9 cellular contexts compared by ENCODE assay signal in the genomic region with DNA sequence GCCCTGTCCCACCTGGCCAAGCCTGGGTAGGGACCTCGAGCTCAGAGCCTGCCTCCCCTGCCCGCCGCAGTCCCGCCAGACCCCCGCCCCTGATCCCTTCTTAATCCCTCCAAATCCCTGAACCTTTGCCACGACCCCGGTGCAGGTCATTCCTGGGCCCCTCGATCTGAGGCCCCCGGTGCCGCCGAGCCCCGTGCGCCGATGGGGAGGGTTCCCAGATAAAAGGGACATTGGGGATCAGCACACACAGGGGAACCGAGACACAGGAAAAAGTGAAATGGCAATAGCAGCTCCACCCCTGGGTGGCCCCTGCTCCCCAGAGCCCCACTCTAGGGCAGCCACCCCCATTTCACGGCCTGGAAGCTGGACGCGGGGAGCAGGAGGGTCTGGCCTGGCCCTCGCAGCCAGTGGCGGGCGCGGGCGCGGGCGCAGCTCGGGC. TPM values are rescaled to one million over a fixed set of nuclear protein-coding genes. Genes with fewer than 3 reads are reported as not detected.
A peak's percentile ranks its signal among the peaks of the same experiment; 100 is the strongest.
DNase-seq lines count a peak whose midpoint lies in the region; ATAC-seq, FAIRE-seq and TF ChIP-seq lines count a peak whose summit lies in the region.
"Had no signal": no experiment of that assay in that cellular context is flagged by ENCODE, and none has a peak within 500 bp of the region (broad histone marks: within the 10 kb centered on the region; RNA-seq: fewer than 3 reads in every experiment).

No MANE protein-coding gene starts in this region.

- POLR2A ChIA-PET in A673 (lab: Charles Lee; ENCODE audit: low non-redundant PET) = interaction anchor here (0.6 kb wide), 1 partner anchor 335 kb away, joined by 20 read pairs; no protein-coding TSS in a partner anchor
- POLR2A ChIA-PET in K562 (lab: Yijun Ruan, JAX) = no interaction called here

- no peak for TF ChIP-seq CTCF in A673 (conservative IDR thresholded peaks at IDR 0.05; ENCODE audit: low read depth, low read length)
- TF ChIP-seq CTCF in K562 (IDR thresholded peaks at IDR 0.05 in 2 of 3, conservative IDR thresholded peaks at IDR 0.05 in 1 of 3; ENCODE audit: insufficient read depth in 2 of 3, low read depth in 1 of 3, low read length in 3 of 3) = no peak
- TF ChIP-seq CTCF in nephron (IDR thresholded peaks at IDR 0.05; ENCODE audit: unreplicated experiment in 3 of 3) = no peak
- TF ChIP-seq CTCF in Calu3 (IDR thresholded peaks at IDR 0.05; ENCODE audit: unreplicated experiment) = no peak

- TF ChIP-seq EP300 in K562 (IDR thresholded peaks at IDR 0.05; ENCODE audit: low read length) = no peak

- H3K9me3 ChIP-seq in A673 (ENCODE audit: low read depth, low read length, poor library complexity, severe bottlenecking) (no peaks in the 10 kb centered on the region), HUES48 (ENCODE audit: control insufficient read depth, insufficient read depth, low read length) (peaks cover 4% of the 10 kb centered on the region), K562 (replicated peaks; ENCODE audit: control insufficient read depth, insufficient read depth, low read depth, low read length) (peaks cover 3% of the 10 kb centered on the region; the same call in 1 of the 2 replicates)

- peaks cover 7% of the 10 kb centered on the region for H4K20me1 ChIP-seq in K562 (replicated peaks; ENCODE audit: control insufficient read depth, insufficient read depth, low read length)

- H3K27ac Mint-ChIP-seq in nephron (no peak overlapping the region), Calu3 (ENCODE audit: unreplicated experiment) (no peak overlapping the region)

- H3K9me3 Mint-ChIP-seq in nephron = no peaks in the 10 kb centered on the region
- no peaks in the 10 kb centered on the region for H3K9me3 Mint-ChIP-seq in Calu3 (ENCODE audit: low read depth, unreplicated experiment)
- H3K9me3 Mint-ChIP-seq: activated T-cell treated with anti-CD3 and anti-CD28 coated beads, Interleukin-2, amount 50 U/mL, for 4 hours had no signal

- TF ChIP-seq RAD21 in K562 (CRISPR knock-in tag; conservative IDR thresholded peaks at IDR 0.05 in 1 of 2, IDR thresholded peaks at IDR 0.05 in 1 of 2) = no peak

- ATAC-seq in K562 (no peak), HG03280 (IDR thresholded peaks at IDR 0.05; ENCODE audit: unreplicated experiment) (no peak)

- WGBS in K562 (ENCODE audit: insufficient coverage, low coverage, missing lambda C conversion rate) = 0% methylated on average over 5 of the region's 26 CpGs

- no peaks in the 10 kb centered on the region for H3K79me2 ChIP-seq in K562 (ENCODE audit: control insufficient read depth, insufficient read depth, low read length)

- H3K27me3 Mint-ChIP-seq in nephron (ENCODE audit: low read depth) (peaks cover 48% of the 10 kb centered on the region), Calu3 (ENCODE audit: unreplicated experiment) (no peaks in the 10 kb centered on the region)

- H3K4me1 Mint-ChIP-seq in nephron (peaks cover 9% of the 10 kb centered on the region), Calu3 (ENCODE audit: low read depth, unreplicated experiment) (peaks cover 17% of the 10 kb centered on the region)

- H3K27ac ChIP-seq in A673 (ENCODE audit: low read depth, low read length, poor library complexity, severe bottlenecking) (no peak overlapping the region), HUES48 (ENCODE audit: low read depth, low read length) (no peak overlapping the region), K562 (ENCODE audit: extremely low read depth, low read depth, low read length) (no peak overlapping the region)

- H3K9me1 ChIP-seq in K562 (ENCODE audit: control insufficient read depth, insufficient read depth, low read length) = no peaks in the 10 kb centered on the region

- H3K9ac ChIP-seq in HUES48 (ENCODE audit: low read depth, low read length) (no peak overlapping the region), K562 (ENCODE audit: insufficient read depth in 1 of 2, low read depth in 2 of 2, low read length in 2 of 2) (no peak overlapping the region)

- H3K4me1 ChIP-seq in A673 (ENCODE audit: insufficient read depth, low read length, poor library complexity, severe bottlenecking) = peaks cover 5% of the 10 kb centered on the region
- H3K4me1 ChIP-seq in HUES48 (ENCODE audit: control insufficient read depth, insufficient read depth, low read length) = peaks cover 20% of the 10 kb centered on the region
- peaks cover 0 to 29% of the 10 kb centered on the region in 2 experiments; a peak in 3 of 5 replicates for H3K4me1 ChIP-seq in K562 (replicated peaks in 1 of 2; ENCODE audit: control insufficient read depth in 2 of 2, insufficient read depth in 2 of 2, low read length in 2 of 2)

- no peak for TF ChIP-seq POLR2A in K562 (conservative IDR thresholded peaks at IDR 0.05)

- BruUV-seq in A673 (replicated peaks; lab: Mats Ljungman, UMichigan) (no TSS peak), K562 (replicated peaks; lab: Mats Ljungman, UMichigan) (no TSS peak), Calu3 (replicated peaks; lab: Mats Ljungman, UMichigan) (no TSS peak)

- no peak overlapping the region for H2AFZ ChIP-seq in K562 (ENCODE audit: low read depth, low read length)

- in situ Hi-C loops in K562 (cut with MboI) = no loop called here

- no peak for FAIRE-seq in K562 (lab: Jason Lieb, UNC)

- H3K27me3 ChIP-seq in A673 (replicated peaks; ENCODE audit: insufficient read depth, low read depth, low read length, poor library complexity) (peaks cover 51% of the 10 kb centered on the region), HUES48 (ENCODE audit: control insufficient read depth, insufficient read depth, low read length) (peaks cover 63% of the 10 kb centered on the region), K562 (ENCODE audit: control insufficient read depth in 2 of 2, insufficient read depth in 2 of 2, low read length in 2 of 2) (peaks cover 4 to 34% of the 10 kb centered on the region in 2 experiments; a peak in 4 of 5 replicates)

- CTCF ChIA-PET in A673 (lab: Charles Lee) = interaction anchor here (0.5 to 0.7 kb wide), 2 partner anchors 37 to 73 kb away, joined by 3 read pairs; no protein-coding TSS in a partner anchor
- CTCF ChIA-PET in K562 (lab: Yijun Ruan, JAX; ENCODE audit: low intra/inter-chr PET ratio) = no interaction called here
- CTCF ChIA-PET in Calu3 (lab: Charles Lee) = interaction anchor here (0.9 to 1.0 kb wide), 2 partner anchors 12 to 61 kb away, joined by 3 to 4 read pairs; no protein-coding TSS in a partner anchor

- intact Hi-C loops in A673 (cut with micrococcal nuclease; ENCODE audit: unreplicated experiment) (no loop called here), K562 (cut with micrococcal nuclease) (no loop called here), Calu3 (cut with micrococcal nuclease; ENCODE audit: unreplicated experiment) (no loop called here)

- H3K4me3 ChIP-seq in A673 (ENCODE audit: low read depth, low read length, poor library complexity, severe bottlenecking) = peak overlapping the region; percentile 54
- H3K4me3 ChIP-seq in HUES48 (ENCODE audit: low read depth, low read length) = peak overlapping the region; percentile 65; the same call in 1 of the 2 replicates
- H3K4me3 ChIP-seq in K562 = 0 out of 2 replicates have a peak overlapping the region, but pooled peaks have one; percentile 41

- H3K36me3 Mint-ChIP-seq in nephron (ENCODE audit: low read depth) (no peaks in the 10 kb centered on the region), Calu3 (ENCODE audit: insufficient read depth, unreplicated experiment) (peaks cover 38% of the 10 kb centered on the region)

- no peak overlapping the region for H3K4me2 ChIP-seq in K562 (ENCODE audit: insufficient read depth, low read length)

- H3K4me3 Mint-ChIP-seq in nephron = peak overlapping the region; percentile 64 to 71 (median 68)
- no peak overlapping the region for H3K4me3 Mint-ChIP-seq in Calu3 (ENCODE audit: low read depth, unreplicated experiment)

- H3K36me3 ChIP-seq in A673 (ENCODE audit: insufficient read depth, low read length, poor library complexity, severe bottlenecking) (no peaks in the 10 kb centered on the region), HUES48 (ENCODE audit: control insufficient read depth, insufficient read depth, low read length) (no peaks in the 10 kb centered on the region), K562 (ENCODE audit: control insufficient read depth, insufficient read depth, low read length) (no peaks in the 10 kb centered on the region)

- DNase-seq in A673 (ENCODE audit: low spot score) (no peak), K562 (ENCODE audit: extremely low read depth in 1 of 4, low spot score in 3 of 4) (no peak), NCI-H510A (lab: John Stamatoyannopoulos, UW) (no peak), superior temporal gyrus (ENCODE audit: extremely low spot score) (no peak), Calu3 (no peak)

TF ChIP-seq in K562, 482 proteins besides CTCF, POLR2A, EP300 and RAD21 (continues in another document):
- TF ChIP-seq HLTF (IDR thresholded peaks at IDR 0.05) (no peak), YY1 (IDR thresholded peaks at IDR 0.05; ENCODE audit: borderline replicate concordance in 1 of 3, control insufficient read depth in 1 of 3, extremely low read depth in 1 of 3, insufficient read depth in 3 of 3, insufficient read length in 1 of 3, insufficient replicate concordance in 2 of 3, low read depth in 1 of 3, low read length in 2 of 3) (no peak)

RNA-seq across cellular contexts. Expression of a gene that starts 1.3 kb away (rescaled TPM):
- total RNA-seq in A673 (2021) = not detected in 2 replicates
- total RNA-seq in K562 (2011; cell fraction: chromatin; rRNA removed; ENCODE audit: low replicate concordance) = not detected in 2 replicates
- total RNA-seq in K562 (2011; cell fraction: nucleolus; rRNA removed) = not detected in 2 replicates
- total RNA-seq in K562 (2011; cell fraction: nucleoplasm; rRNA removed) = not detected in 2 replicates
- not detected in 2 replicates for total RNA-seq in K562 (2014; rRNA removed)
- total RNA-seq in K562 (2014; rRNA removed; fragmentation: Illumina TruSeq; extraction: Trizol) = not detected in 2 replicates
- total RNA-seq in K562 (2015; rRNA removed; fragmentation: Illumina TruSeq; extraction: Trizol) = not detected in 2 replicates
- total RNA-seq in K562 (2021) = not detected in 2 replicates
- not detected in 2 replicates for polyA plus RNA-seq in K562 (2011; rRNA removed)
- not detected in 2 replicates for polyA plus RNA-seq in K562 (2011; cell fraction: cytosol; rRNA removed)
- not detected in 2 replicates for polyA plus RNA-seq in K562 (2011; cell fraction: nucleus; rRNA removed)
- not detected in 2 replicates for polyA plus RNA-seq in K562 (2012)
- not detected in 2 replicates for polyA plus RNA-seq in K562 (2014; fragmentation: Illumina TruSeq; extraction: Trizol)
- not detected for polyA plus RNA-seq in K562 (2014; fragmentation: Nextera tagmentation; extraction: Ambion mirVana)
- polyA plus RNA-seq in K562 (2014; rRNA removed) = not detected in 2 replicates
- polyA minus RNA-seq in K562 (2011; rRNA and poly(A)+ RNA removed) = not detected in 2 replicates
- not detected in 2 replicates for polyA minus RNA-seq in K562 (2011; cell fraction: cytosol; rRNA and poly(A)+ RNA removed)
- not detected in 2 replicates for polyA minus RNA-seq in K562 (2011; cell fraction: nucleus; rRNA and poly(A)+ RNA removed)
- total RNA-seq in Calu3 (2022) = 97.0 and 100.0 TPM in 2 replicates

Comparison
In these comparisons a context has a peak if more than half of its experiments do, and no peak if none do; other contexts are left out.
1. RNA of a gene that starts 1.3 kb away (total RNA-seq): 97.0 to 100.0 TPM in Calu3; not detected in A673 and not detected in K562; every median in the first group is over 10 times any median in the second.
2. Peak in every context shown above with its lines, with median percentiles within 50 percentile points of each other: H3K4me3 ChIP-seq.